Comparison of ENCODE assay signal across 21 cellular contexts in the genomic region with DNA sequence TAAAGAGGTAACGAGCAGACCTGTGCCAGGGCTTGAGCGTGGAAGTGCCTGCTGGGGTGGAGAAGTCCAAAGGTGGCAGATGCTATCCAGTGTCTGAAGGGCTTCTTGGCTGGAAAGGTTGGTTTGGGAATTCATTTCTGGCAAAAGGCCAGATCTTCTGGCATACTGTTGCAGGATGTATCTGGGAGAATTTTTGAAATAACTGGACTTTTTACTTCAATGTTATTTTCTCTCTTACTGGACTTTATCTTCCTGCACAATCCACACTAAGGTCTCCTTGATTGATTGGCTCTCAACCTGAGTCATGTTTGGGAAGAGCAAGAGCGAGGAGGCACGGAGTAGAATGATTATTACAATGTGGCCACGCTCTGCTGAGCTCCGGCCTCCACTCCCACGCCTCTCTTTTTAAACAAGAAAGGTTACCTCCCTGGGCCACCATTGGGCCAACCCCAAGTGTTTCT.
A peak's percentile ranks its signal among the peaks of the same experiment; 100 is the strongest.
DNase-seq lines count a peak whose midpoint lies in the region; ATAC-seq and TF ChIP-seq lines count a peak whose summit lies in the region.
"Had no signal": no experiment of that assay in that cellular context is flagged by ENCODE, and none has a peak within 500 bp of the region (broad histone marks: within the 10 kb centered on the region; RNA-seq: fewer than 3 reads in every experiment).

No MANE protein-coding gene starts in this region.

- in situ Hi-C loops in gastrocnemius medialis (cut with MboI; ENCODE audit: low sequenced_read_pairs in 4 of 4), result loop anchor here in 1 of 4 donors (5.0 kb wide), 1 partner anchor 399 kb away; no protein-coding TSS in a partner anchor

- ATAC-seq in SK-N-SH treated with all-trans-retinoic acid at 6 μM for 48 hours, result no peak
- ATAC-seq in gastrocnemius medialis, result no peak
- no peak for ATAC-seq in HG02763 (IDR thresholded peaks at IDR 0.05; ENCODE audit: unreplicated experiment)
- ATAC-seq: foreskin keratinocyte, Panc1, T-cell had no signal

- intact Hi-C loops in gastrocnemius medialis (cut with DNase I; ENCODE audit: low total_unique reads) (loop anchor here (10.0 kb wide), 1 partner anchor 202 kb away; no protein-coding TSS in a partner anchor), sigmoid colon (cut with DNase I) (no loop called here)

- no peaks in the 10 kb centered on the region for H3K9me3 ChIP-seq in gastrocnemius medialis
- H3K9me3 ChIP-seq in sigmoid colon, result no peaks in the 10 kb centered on the region
- H3K9me3 ChIP-seq: neutrophil, tibial nerve had no signal

- H3K4me1 ChIP-seq in gastrocnemius medialis, result peaks cover 38 to 63% of the 10 kb centered on the region in 2 donors
- H3K4me1 ChIP-seq in sigmoid colon, result peaks cover 0 to 68% (median 54%) of the 10 kb centered on the region in 4 donors

- H3K27me3 ChIP-seq in gastrocnemius medialis, result no peaks in the 10 kb centered on the region
- no peaks in the 10 kb centered on the region for H3K27me3 ChIP-seq in sigmoid colon
- H3K27me3 ChIP-seq: foreskin keratinocyte, neutrophil, tibial nerve had no signal

- H3K36me3 ChIP-seq in gastrocnemius medialis (no peaks in the 10 kb centered on the region), sigmoid colon (no peaks in the 10 kb centered on the region)
- H3K36me3 ChIP-seq: neutrophil, tibial nerve had no signal

- WGBS in sigmoid colon, 2 donors, result 67 to 84% methylated on average over 7 of the region's 7 CpGs

- TF ChIP-seq CTCF in fibroblast of pulmonary artery (IDR thresholded peaks at IDR 0.05; ENCODE audit: low read length, missing control alignments), result no peak
- TF ChIP-seq CTCF in gastrocnemius medialis (IDR thresholded peaks at IDR 0.05 in 4 of 5, conservative IDR thresholded peaks at IDR 0.05 in 1 of 5), result no peak
- TF ChIP-seq CTCF in sigmoid colon (IDR thresholded peaks at IDR 0.05), result no peak

- H3K4me3 ChIP-seq in fibroblast of pulmonary artery (replicated peaks; ENCODE audit: low read depth, low read length) (no peak overlapping the region), gastrocnemius medialis (no peak overlapping the region), sigmoid colon (no peak overlapping the region)
- H3K4me3 ChIP-seq: tibial nerve had no signal

- TF ChIP-seq POLR2A in gastrocnemius medialis (IDR thresholded peaks at IDR 0.05) (no peak), sigmoid colon (IDR thresholded peaks at IDR 0.05) (no peak)

- DNase-seq in DMS79 treated with DMSO at 0.1 percent for 48 hours (lab: John Stamatoyannopoulos, UW) (peak; percentile 6), DMS79 (lab: John Stamatoyannopoulos, UW) (no peak), fibroblast of pulmonary artery (ENCODE audit: low read depth) (peak; percentile 53), gastrocnemius medialis (no peak), DMS53 treated with DMSO at 0.1 percent for 48 hours (lab: John Stamatoyannopoulos, UW; ENCODE audit: unreplicated experiment) (no peak), sigmoid colon (no peak)
- DNase-seq: 8988T; activated CD8-positive, alpha-beta memory T cell treated with anti-CD3 and anti-CD28 coated beads, Interleukin-2, amount 50 U/mL, for 48 hours; activated naive CD4-positive, alpha-beta T cell; effector CD8-positive, alpha-beta T cell; foreskin keratinocyte; NCI-H187; NCI-H748 treated with DMSO at 0.1 percent for 48 hours; stimulated activated CD4-positive, alpha-beta T cell treated with anti-CD3 and anti-CD28 coated beads, Interleukin-4, amount 100 ng/mL, for 1 hour; T-cell had no signal

- no peak for TF ChIP-seq EP300 in sigmoid colon (IDR thresholded peaks at IDR 0.05)

- H3K27ac ChIP-seq in gastrocnemius medialis (peak overlapping the region in 3 of 4 donors; percentile 24 to 82 (median 73)), sigmoid colon (peak overlapping the region in 2 of 4 donors; percentile 58 to 78)
- H3K27ac ChIP-seq: C4-2B, foreskin keratinocyte, neutrophil had no signal

TF ChIP-seq in SK-N-SH treated with all-trans-retinoic acid at 6 μM for 48 hours, 23 proteins besides CTCF, POLR2A, EP300 and RAD21:
- TF ChIP-seq ZNF565 (CRISPR knock-in tag; conservative IDR thresholded peaks at IDR 0.05; ENCODE audit: low read depth) (no peak), PPARA (CRISPR knock-in tag; IDR thresholded peaks at IDR 0.05; ENCODE audit: borderline replicate concordance) (no peak), ZNF70 (CRISPR knock-in tag; IDR thresholded peaks at IDR 0.05) (peak; percentile 60; the same call in 1 of the 2 replicates), ZFP3 (CRISPR knock-in tag; IDR thresholded peaks at IDR 0.05) (no peak), OSR1 (CRISPR knock-in tag; IDR thresholded peaks at IDR 0.05) (no peak), ZFP30 (CRISPR knock-in tag; IDR thresholded peaks at IDR 0.05) (no peak)
- TF ChIP-seq, protein P1, sequence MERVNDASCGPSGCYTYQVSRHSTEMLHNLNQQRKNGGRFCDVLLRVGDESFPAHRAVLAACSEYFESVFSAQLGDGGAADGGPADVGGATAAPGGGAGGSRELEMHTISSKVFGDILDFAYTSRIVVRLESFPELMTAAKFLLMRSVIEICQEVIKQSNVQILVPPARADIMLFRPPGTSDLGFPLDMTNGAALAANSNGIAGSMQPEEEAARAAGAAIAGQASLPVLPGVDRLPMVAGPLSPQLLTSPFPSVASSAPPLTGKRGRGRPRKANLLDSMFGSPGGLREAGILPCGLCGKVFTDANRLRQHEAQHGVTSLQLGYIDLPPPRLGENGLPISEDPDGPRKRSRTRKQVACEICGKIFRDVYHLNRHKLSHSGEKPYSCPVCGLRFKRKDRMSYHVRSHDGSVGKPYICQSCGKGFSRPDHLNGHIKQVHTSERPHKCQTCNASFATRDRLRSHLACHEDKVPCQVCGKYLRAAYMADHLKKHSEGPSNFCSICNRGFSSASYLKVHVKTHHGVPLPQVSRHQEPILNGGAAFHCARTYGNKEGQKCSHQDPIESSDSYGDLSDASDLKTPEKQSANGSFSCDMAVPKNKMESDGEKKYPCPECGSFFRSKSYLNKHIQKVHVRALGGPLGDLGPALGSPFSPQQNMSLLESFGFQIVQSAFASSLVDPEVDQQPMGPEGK (CRISPR knock-in tag; IDR thresholded peaks at IDR 0.05; ENCODE audit: borderline replicate concordance), result no peak
- TF ChIP-seq, protein P2, sequence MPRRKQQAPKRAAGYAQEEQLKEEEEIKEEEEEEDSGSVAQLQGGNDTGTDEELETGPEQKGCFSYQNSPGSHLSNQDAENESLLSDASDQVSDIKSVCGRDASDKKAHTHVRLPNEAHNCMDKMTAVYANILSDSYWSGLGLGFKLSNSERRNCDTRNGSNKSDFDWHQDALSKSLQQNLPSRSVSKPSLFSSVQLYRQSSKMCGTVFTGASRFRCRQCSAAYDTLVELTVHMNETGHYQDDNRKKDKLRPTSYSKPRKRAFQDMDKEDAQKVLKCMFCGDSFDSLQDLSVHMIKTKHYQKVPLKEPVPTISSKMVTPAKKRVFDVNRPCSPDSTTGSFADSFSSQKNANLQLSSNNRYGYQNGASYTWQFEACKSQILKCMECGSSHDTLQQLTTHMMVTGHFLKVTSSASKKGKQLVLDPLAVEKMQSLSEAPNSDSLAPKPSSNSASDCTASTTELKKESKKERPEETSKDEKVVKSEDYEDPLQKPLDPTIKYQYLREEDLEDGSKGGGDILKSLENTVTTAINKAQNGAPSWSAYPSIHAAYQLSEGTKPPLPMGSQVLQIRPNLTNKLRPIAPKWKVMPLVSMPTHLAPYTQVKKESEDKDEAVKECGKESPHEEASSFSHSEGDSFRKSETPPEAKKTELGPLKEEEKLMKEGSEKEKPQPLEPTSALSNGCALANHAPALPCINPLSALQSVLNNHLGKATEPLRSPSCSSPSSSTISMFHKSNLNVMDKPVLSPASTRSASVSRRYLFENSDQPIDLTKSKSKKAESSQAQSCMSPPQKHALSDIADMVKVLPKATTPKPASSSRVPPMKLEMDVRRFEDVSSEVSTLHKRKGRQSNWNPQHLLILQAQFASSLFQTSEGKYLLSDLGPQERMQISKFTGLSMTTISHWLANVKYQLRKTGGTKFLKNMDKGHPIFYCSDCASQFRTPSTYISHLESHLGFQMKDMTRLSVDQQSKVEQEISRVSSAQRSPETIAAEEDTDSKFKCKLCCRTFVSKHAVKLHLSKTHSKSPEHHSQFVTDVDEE (CRISPR knock-in tag; IDR thresholded peaks at IDR 0.05), result no peak

Comparison
In these comparisons a context has a peak if more than half of its experiments do, and no peak if none do; other contexts are left out.
1. DNase-seq: peak in DMS79 treated with DMSO at 0.1 percent for 48 hours (single experiment) and fibroblast of pulmonary artery (single experiment); none in DMS79 (single experiment), gastrocnemius medialis (0 of 2), DMS53 treated with DMSO at 0.1 percent for 48 hours (single experiment) and sigmoid colon (single experiment).